Comparison of ENCODE assay signal across 25 cellular contexts in the genomic region with DNA sequence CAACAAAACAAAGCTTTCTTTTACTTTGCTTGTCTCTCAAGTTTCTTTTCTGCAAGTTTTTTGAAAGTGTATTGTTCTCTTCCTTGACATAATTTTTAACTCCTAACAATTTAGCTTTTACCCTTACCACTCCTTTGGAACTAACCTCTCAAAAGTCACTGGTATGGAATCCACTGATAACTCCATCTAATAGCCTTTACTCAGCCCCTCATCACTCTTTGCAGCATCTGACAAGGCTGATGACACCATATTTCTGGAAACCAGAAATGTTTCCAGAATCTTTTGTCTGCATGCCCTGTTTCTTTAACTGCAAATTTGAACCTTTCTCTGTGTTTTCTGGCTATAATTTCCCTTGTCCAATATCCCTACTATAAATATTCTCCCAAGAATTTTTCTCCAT. TPM values are rescaled to one million over a fixed set of nuclear protein-coding genes. Genes with fewer than 3 reads are reported as not detected.
"Had no signal": no experiment of that assay in that cellular context is flagged by ENCODE, and none has a peak within 500 bp of the region (broad histone marks: within the 10 kb centered on the region; RNA-seq: fewer than 3 reads in every experiment).

No MANE protein-coding gene starts in this region.

- ATAC-seq: heart left ventricle; left colon; left ventricle myocardium superior; naive thymus-derived CD4-positive, alpha-beta T cell; sciatic nerve; stimulated activated memory B cell treated with anti-CD40 and anti-IgM and Interleukin-4, amounts not matched to agents 10 μg/mL and 1 μg/mL and 100 μg/mL, for 72 hours had no signal

- H3K4me3 ChIP-seq: esophagus squamous epithelium, heart left ventricle, lung, spleen, tibial artery, upper lobe of left lung, uterus had no signal

- H3K27me3 ChIP-seq: esophagus squamous epithelium, heart left ventricle, neutrophil, spleen, tibial artery, upper lobe of left lung, uterus had no signal

- H3K4me3 Mint-ChIP-seq: dendritic cell treated with granulocyte-macrophage colony-stimulating factor and Interleukin-4, amounts not matched to agents 40 ng/mL and 50 ng/mL, for 4 days; naive thymus-derived CD4-positive, alpha-beta T cell; stimulated activated memory B cell treated with anti-CD40 and anti-IgM and Interleukin-4, amounts not matched to agents 10 μg/mL and 1 μg/mL and 100 μg/mL, for 72 hours; stimulated activated naive CD8-positive, alpha-beta T cell treated with anti-CD3 and anti-CD28 coated beads, Interleukin-15, Interleukin-2, amounts not matched to agents 100 ng/mL and 50 ng/mL, for 24 hours had no signal

- H3K9me3 Mint-ChIP-seq: stimulated activated naive CD8-positive, alpha-beta T cell treated with anti-CD3 and anti-CD28 coated beads, Interleukin-15, Interleukin-2, amounts not matched to agents 100 ng/mL and 50 ng/mL, for 24 hours had no signal

- H3K27ac ChIP-seq: esophagus squamous epithelium, heart left ventricle, neutrophil, spleen, tibial artery, upper lobe of left lung, uterus had no signal

- H3K9me3 ChIP-seq: esophagus squamous epithelium, heart left ventricle, neutrophil, spleen, tibial artery, upper lobe of left lung, uterus had no signal

- H3K27me3 Mint-ChIP-seq: dendritic cell treated with granulocyte-macrophage colony-stimulating factor and Interleukin-4, amounts not matched to agents 40 ng/mL and 50 ng/mL, for 4 days; stimulated activated memory B cell treated with anti-CD40 and anti-IgM and Interleukin-4, amounts not matched to agents 10 μg/mL and 1 μg/mL and 100 μg/mL, for 72 hours; stimulated activated naive CD8-positive, alpha-beta T cell treated with anti-CD3 and anti-CD28 coated beads, Interleukin-15, Interleukin-2, amounts not matched to agents 100 ng/mL and 50 ng/mL, for 24 hours had no signal

- DNase-seq: esophagus squamous epithelium; heart left ventricle; hippocampal formation; left colon; left ventricle myocardium superior; mesendoderm; naive thymus-derived CD4-positive, alpha-beta T cell; posterior cingulate gyrus; spleen; stimulated activated CD4-positive, alpha-beta T cell treated with anti-CD3 and anti-CD28 coated beads, Interleukin-15, amount 100 ng/mL, for 24 hours; stimulated activated CD4-positive, alpha-beta T cell treated with anti-CD3 and anti-CD28 coated beads, Interleukin-1b, Interleukin-23, amount 100 ng/mL, for 48 hours; stimulated activated CD4-positive, alpha-beta T cell treated with anti-CD3 and anti-CD28 coated beads, Interleukin-4, amount 100 ng/mL, for 24 hours; tibial artery; upper lobe of left lung; uterus had no signal

- H3K36me3 ChIP-seq: esophagus squamous epithelium, heart left ventricle, neutrophil, spleen, tibial artery, upper lobe of left lung, uterus had no signal

- H3K36me3 Mint-ChIP-seq: naive thymus-derived CD4-positive, alpha-beta T cell; stimulated activated memory B cell treated with anti-CD40 and anti-IgM and Interleukin-4, amounts not matched to agents 10 μg/mL and 1 μg/mL and 100 μg/mL, for 72 hours had no signal

- FAIRE-seq: frontal cortex had no signal

- H3K4me1 Mint-ChIP-seq: stimulated activated memory B cell treated with anti-CD40 and anti-IgM and Interleukin-4, amounts not matched to agents 10 μg/mL and 1 μg/mL and 100 μg/mL, for 72 hours had no signal

- H3K4me1 ChIP-seq: upper lobe of left lung, uterus had no signal

- H3K27ac Mint-ChIP-seq: dendritic cell treated with granulocyte-macrophage colony-stimulating factor and Interleukin-4, amounts not matched to agents 40 ng/mL and 50 ng/mL, for 4 days; stimulated activated memory B cell treated with anti-CD40 and anti-IgM and Interleukin-4, amounts not matched to agents 10 μg/mL and 1 μg/mL and 100 μg/mL, for 72 hours; stimulated activated naive CD8-positive, alpha-beta T cell treated with anti-CD3 and anti-CD28 coated beads, Interleukin-15, Interleukin-2, amounts not matched to agents 100 ng/mL and 50 ng/mL, for 24 hours had no signal

RNA-seq across cellular contexts. Expression of gene ZNF474, which starts 46.5 kb away (rescaled TPM):
- total RNA-seq: epithelial cell of proximal tubule, left colon, left ventricle myocardium superior, osteocyte had no signal
- polyA plus RNA-seq: neural cell had no signal
